ENCODE assay signal across 2 cellular contexts in the genomic region with DNA sequence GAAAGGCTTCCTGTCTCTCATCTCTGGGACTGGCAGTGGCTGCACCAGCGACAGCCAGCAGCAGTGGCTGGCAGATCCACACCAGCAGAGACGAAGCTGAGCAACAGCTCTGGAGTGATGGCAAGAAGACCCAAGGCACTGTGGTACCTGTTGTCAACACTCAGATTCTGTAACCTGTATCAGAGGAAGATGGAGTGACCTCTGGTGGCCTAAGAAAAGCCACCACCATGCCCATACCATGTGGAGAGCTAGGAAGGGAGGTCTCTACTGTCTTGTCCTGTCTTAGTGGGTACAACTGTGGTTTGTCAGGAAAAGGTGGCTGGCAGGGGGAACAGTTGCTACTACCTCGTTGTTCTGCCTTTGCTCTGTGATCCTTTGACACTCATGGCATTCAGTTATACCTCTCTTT.
TF ChIP-seq lines count a peak whose summit lies in the region.

No MANE protein-coding gene starts in this region.

TF ChIP-seq in HCT116, 20 proteins besides CTCF, POLR2A, EP300 and RAD21:
- peak; percentile 30 for TF ChIP-seq YY1 (IDR thresholded peaks at IDR 0.05; ENCODE audit: extremely low read depth, insufficient replicate concordance, low read depth, low read length)
- no peak for TF ChIP-seq POLR2AphosphoS5 (IDR thresholded peaks at IDR 0.05; ENCODE audit: low read depth, low read length)
- no peak for TF ChIP-seq FOSL1 (IDR thresholded peaks at IDR 0.05; ENCODE audit: low read depth)
- TF ChIP-seq JUND (IDR thresholded peaks at IDR 0.05), result no peak
- TF ChIP-seq SIN3A (IDR thresholded peaks at IDR 0.05; ENCODE audit: low read depth), result no peak
- no peak for TF ChIP-seq ATF3 (IDR thresholded peaks at IDR 0.05)
- TF ChIP-seq CEBPB (IDR thresholded peaks at IDR 0.05; ENCODE audit: low read depth), result no peak
- TF ChIP-seq CBX3 (IDR thresholded peaks at IDR 0.05; ENCODE audit: low read depth), result peak; percentile 60; the same call in 1 of the 2 replicates
- no peak for TF ChIP-seq TCF7L2 (IDR thresholded peaks at IDR 0.05; ENCODE audit: borderline replicate concordance, extremely low read depth, insufficient read depth, insufficient read length)
- TF ChIP-seq SP1 (IDR thresholded peaks at IDR 0.05; ENCODE audit: low read depth), result no peak
- peak; percentile 30; the same call in 1 of the 2 replicates for TF ChIP-seq MAX (IDR thresholded peaks at IDR 0.05)
- TF ChIP-seq EGR1 (IDR thresholded peaks at IDR 0.05; ENCODE audit: low read depth), result no peak
- TF ChIP-seq EZH2phosphoT487 (IDR thresholded peaks at IDR 0.05; ENCODE audit: borderline replicate concordance), result no peak
- TF ChIP-seq SRF (IDR thresholded peaks at IDR 0.05; ENCODE audit: low read depth), result no peak
- no peak for TF ChIP-seq ELF1 (IDR thresholded peaks at IDR 0.05; ENCODE audit: borderline replicate concordance, low read depth)
- TF ChIP-seq ZBTB33 (IDR thresholded peaks at IDR 0.05; ENCODE audit: extremely low read depth, insufficient replicate concordance, low read length), result no peak
- no peak for TF ChIP-seq ZFX (IDR thresholded peaks at IDR 0.05)
- no peak for TF ChIP-seq ZNF274 (IDR thresholded peaks at IDR 0.05; ENCODE audit: low read depth, low read length)
- no peak for TF ChIP-seq REST (IDR thresholded peaks at IDR 0.05; ENCODE audit: low read depth)
- no peak for TF ChIP-seq EZH2 (IDR thresholded peaks at IDR 0.05)
TF ChIP-seq in HCT116: peak in this region for 3.

TF ChIP-seq in HepG2, 621 proteins besides CTCF, POLR2A, EP300 and RAD21:
- TF ChIP-seq ZBTB8A (CRISPR knock-in tag; IDR thresholded peaks at IDR 0.05; ENCODE audit: borderline replicate concordance, low read depth), result no peak
- TF ChIP-seq SOX6 (IDR thresholded peaks at IDR 0.05), result no peak
- TF ChIP-seq SOX6 (CRISPR knock-in tag; IDR thresholded peaks at IDR 0.05), result 0 out of 2 replicates have a peak, but pooled peaks have one; percentile 20
- TF ChIP-seq ZMAT5 (CRISPR knock-in tag; IDR thresholded peaks at IDR 0.05; ENCODE audit: borderline replicate concordance, low read depth), result no peak
- TF ChIP-seq ZNF687 (CRISPR knock-in tag; IDR thresholded peaks at IDR 0.05), result peak; percentile 51
- TF ChIP-seq TEAD3 (CRISPR knock-in tag; optimal IDR thresholded peaks at IDR 0.05; ENCODE audit: borderline replicate concordance), result peak; percentile 32
- TF ChIP-seq KDM1A (CRISPR knock-in tag; IDR thresholded peaks at IDR 0.05), result peak; percentile 57; the same call in 1 of the 2 replicates
- peak; percentile 55; the same call in 1 of the 2 replicates for TF ChIP-seq ZBTB38 (CRISPR knock-in tag; IDR thresholded peaks at IDR 0.05)
- no peak for TF ChIP-seq NFAT5 (CRISPR knock-in tag; IDR thresholded peaks at IDR 0.05)
- TF ChIP-seq, protein P1, sequence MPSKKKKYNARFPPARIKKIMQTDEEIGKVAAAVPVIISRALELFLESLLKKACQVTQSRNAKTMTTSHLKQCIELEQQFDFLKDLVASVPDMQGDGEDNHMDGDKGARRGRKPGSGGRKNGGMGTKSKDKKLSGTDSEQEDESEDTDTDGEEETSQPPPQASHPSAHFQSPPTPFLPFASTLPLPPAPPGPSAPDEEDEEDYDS (CRISPR knock-in tag; IDR thresholded peaks at IDR 0.05), result no peak
- TF ChIP-seq, protein P2, sequence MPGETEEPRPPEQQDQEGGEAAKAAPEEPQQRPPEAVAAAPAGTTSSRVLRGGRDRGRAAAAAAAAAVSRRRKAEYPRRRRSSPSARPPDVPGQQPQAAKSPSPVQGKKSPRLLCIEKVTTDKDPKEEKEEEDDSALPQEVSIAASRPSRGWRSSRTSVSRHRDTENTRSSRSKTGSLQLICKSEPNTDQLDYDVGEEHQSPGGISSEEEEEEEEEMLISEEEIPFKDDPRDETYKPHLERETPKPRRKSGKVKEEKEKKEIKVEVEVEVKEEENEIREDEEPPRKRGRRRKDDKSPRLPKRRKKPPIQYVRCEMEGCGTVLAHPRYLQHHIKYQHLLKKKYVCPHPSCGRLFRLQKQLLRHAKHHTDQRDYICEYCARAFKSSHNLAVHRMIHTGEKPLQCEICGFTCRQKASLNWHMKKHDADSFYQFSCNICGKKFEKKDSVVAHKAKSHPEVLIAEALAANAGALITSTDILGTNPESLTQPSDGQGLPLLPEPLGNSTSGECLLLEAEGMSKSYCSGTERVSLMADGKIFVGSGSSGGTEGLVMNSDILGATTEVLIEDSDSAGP (CRISPR knock-in tag; IDR thresholded peaks at IDR 0.05; ENCODE audit: borderline replicate concordance), result peak; percentile 39
- TF ChIP-seq ZMYM3 (CRISPR knock-in tag; IDR thresholded peaks at IDR 0.05), result peak; percentile 88
- TF ChIP-seq NAIF1 (CRISPR knock-in tag; IDR thresholded peaks at IDR 0.05; ENCODE audit: borderline replicate concordance), result peak; percentile 45; the same call in 1 of the 2 replicates
- no peak for TF ChIP-seq ZNF430 (CRISPR knock-in tag; IDR thresholded peaks at IDR 0.05)
- TF ChIP-seq ZNF362 (CRISPR knock-in tag; IDR thresholded peaks at IDR 0.05; ENCODE audit: borderline replicate concordance), result 0 out of 2 replicates have a peak, but pooled peaks have one; percentile 13
- TF ChIP-seq GFI1 (CRISPR knock-in tag; IDR thresholded peaks at IDR 0.05; ENCODE audit: borderline replicate concordance), result 0 out of 2 replicates have a peak, but pooled peaks have one; percentile 47
- TF ChIP-seq STAG1 (CRISPR knock-in tag; IDR thresholded peaks at IDR 0.05), result peak; percentile 72
- TF ChIP-seq, protein P3, sequence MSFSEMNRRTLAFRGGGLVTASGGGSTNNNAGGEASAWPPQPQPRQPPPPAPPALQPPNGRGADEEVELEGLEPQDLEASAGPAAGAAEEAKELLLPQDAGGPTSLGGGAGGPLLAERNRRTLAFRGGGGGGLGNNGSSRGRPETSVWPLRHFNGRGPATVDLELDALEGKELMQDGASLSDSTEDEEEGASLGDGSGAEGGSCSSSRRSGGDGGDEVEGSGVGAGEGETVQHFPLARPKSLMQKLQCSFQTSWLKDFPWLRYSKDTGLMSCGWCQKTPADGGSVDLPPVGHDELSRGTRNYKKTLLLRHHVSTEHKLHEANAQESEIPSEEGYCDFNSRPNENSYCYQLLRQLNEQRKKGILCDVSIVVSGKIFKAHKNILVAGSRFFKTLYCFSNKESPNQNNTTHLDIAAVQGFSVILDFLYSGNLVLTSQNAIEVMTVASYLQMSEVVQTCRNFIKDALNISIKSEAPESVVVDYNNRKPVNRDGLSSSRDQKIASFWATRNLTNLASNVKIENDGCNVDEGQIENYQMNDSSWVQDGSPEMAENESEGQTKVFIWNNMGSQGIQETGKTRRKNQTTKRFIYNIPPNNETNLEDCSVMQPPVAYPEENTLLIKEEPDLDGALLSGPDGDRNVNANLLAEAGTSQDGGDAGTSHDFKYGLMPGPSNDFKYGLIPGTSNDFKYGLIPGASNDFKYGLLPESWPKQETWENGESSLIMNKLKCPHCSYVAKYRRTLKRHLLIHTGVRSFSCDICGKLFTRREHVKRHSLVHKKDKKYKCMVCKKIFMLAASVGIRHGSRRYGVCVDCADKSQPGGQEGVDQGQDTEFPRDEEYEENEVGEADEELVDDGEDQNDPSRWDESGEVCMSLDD (CRISPR knock-in tag; IDR thresholded peaks at IDR 0.05; ENCODE audit: borderline replicate concordance), result no peak
- peak; percentile 62; the same call in 1 of the 2 replicates for TF ChIP-seq SMC3 (IDR thresholded peaks at IDR 0.05; ENCODE audit: low read length)
- peak; percentile 17; the same call in 1 of the 2 replicates for TF ChIP-seq FOXA3 (CRISPR knock-in tag; IDR thresholded peaks at IDR 0.05)
- TF ChIP-seq FOXA1 (IDR thresholded peaks at IDR 0.05), result no peak
- TF ChIP-seq FOXA1 (CRISPR knock-in tag; IDR thresholded peaks at IDR 0.05), result peak; percentile 46; the same call in 1 of the 2 replicates
- TF ChIP-seq ZNF121 (CRISPR knock-in tag; IDR thresholded peaks at IDR 0.05), result peak; percentile 100
- 0 out of 2 replicates have a peak, but pooled peaks have one; percentile 57 for TF ChIP-seq ADNP (CRISPR knock-in tag; IDR thresholded peaks at IDR 0.05)
- 0 out of 2 replicates have a peak, but pooled peaks have one; percentile 8 for TF ChIP-seq CEBPG (CRISPR knock-in tag; IDR thresholded peaks at IDR 0.05)
- 0 out of 2 replicates have a peak, but pooled peaks have one; percentile 14 for TF ChIP-seq IRF2 (CRISPR knock-in tag; IDR thresholded peaks at IDR 0.05)
